10 cellular contexts compared by ENCODE assay signal in genomic region chr14:21524575-21525518, GRCh38. TPM values are rescaled to one million over a fixed set of nuclear protein-coding genes. Genes with fewer than 3 reads are reported as not detected.
DNase-seq lines count a peak whose midpoint lies in the region; ATAC-seq, FAIRE-seq and TF ChIP-seq lines count a peak whose summit lies in the region.
"Had no signal": no experiment of that assay in that cellular context is flagged by ENCODE, and none has a peak within 500 bp of the region (broad histone marks: within the 10 kb centered on the region; RNA-seq: fewer than 3 reads in every experiment).

No MANE protein-coding gene starts in this region.

- H3K4me3 ChIP-seq in AG10803 (ENCODE audit: low read length) (peak overlapping the region; percentile 71), dorsolateral prefrontal cortex (peak overlapping the region in 58 of 59 donors; percentile 36 to 86 (median 74)), small intestine (ENCODE audit: low read depth in 1 of 2, low read length in 2 of 2) (no peak overlapping the region)

- peaks cover 2% of the 10 kb centered on the region for H3K36me3 Mint-ChIP-seq in IgD-negative memory B cell
- H3K36me3 Mint-ChIP-seq in natural killer cell treated with Interleukin-12 subunit alpha and Interleukin-12 subunit beta and Interleukin-15 and Interleukin-18, amount 100 ng/mL, for 72 hours, result no peaks in the 10 kb centered on the region

- H3K9me3 Mint-ChIP-seq in IgD-negative memory B cell, result no peaks in the 10 kb centered on the region
- H3K9me3 Mint-ChIP-seq in natural killer cell treated with Interleukin-12 subunit alpha and Interleukin-12 subunit beta and Interleukin-15 and Interleukin-18, amount 100 ng/mL, for 72 hours, result no peaks in the 10 kb centered on the region

- H3K27me3 ChIP-seq in dorsolateral prefrontal cortex, result no peaks in the 10 kb centered on the region
- H3K27me3 ChIP-seq in small intestine (ENCODE audit: control insufficient read depth in 2 of 2, insufficient read depth in 2 of 2, low read length in 2 of 2), result no peaks in the 10 kb centered on the region

- H3K36me3 ChIP-seq in small intestine (ENCODE audit: control insufficient read depth in 2 of 2, insufficient read depth in 2 of 2, low read length in 2 of 2), result no peaks in the 10 kb centered on the region

- H3K9me3 ChIP-seq in small intestine (ENCODE audit: control insufficient read depth, low read depth), result no peaks in the 10 kb centered on the region

- H3K4me1 Mint-ChIP-seq in IgD-negative memory B cell, result peaks cover 5 to 6% (median 5%) of the 10 kb centered on the region in 3 donors
- peaks cover 9 to 14% of the 10 kb centered on the region in 2 donors for H3K4me1 Mint-ChIP-seq in natural killer cell treated with Interleukin-12 subunit alpha and Interleukin-12 subunit beta and Interleukin-15 and Interleukin-18, amount 100 ng/mL, for 72 hours (ENCODE audit: low read depth in 2 of 2)

- no peaks in the 10 kb centered on the region for H3K4me1 ChIP-seq in small intestine (ENCODE audit: control insufficient read depth in 2 of 2, insufficient read depth in 1 of 2, low read depth in 1 of 2, low read length in 1 of 2)

- H3K27ac Mint-ChIP-seq in IgD-negative memory B cell, result peak overlapping the region in 1 of 3 donors; percentile 96
- peak overlapping the region; percentile 48 to 82 for H3K27ac Mint-ChIP-seq in natural killer cell treated with Interleukin-12 subunit alpha and Interleukin-12 subunit beta and Interleukin-15 and Interleukin-18, amount 100 ng/mL, for 72 hours

- intact Hi-C loops in dorsolateral prefrontal cortex (cut with DNase I), result no loop called here

- H3K27ac ChIP-seq in dorsolateral prefrontal cortex, result peak overlapping the region in 49 of 59 donors; percentile 14 to 93 (median 75)
- no peak overlapping the region for H3K27ac ChIP-seq in small intestine (ENCODE audit: low read depth in 1 of 2, low read length in 1 of 2)

- no peak for TF ChIP-seq CTCF in AG10803 (conservative IDR thresholded peaks at IDR 0.05; ENCODE audit: low read length)
- no peak for TF ChIP-seq CTCF in dorsolateral prefrontal cortex (IDR thresholded peaks at IDR 0.05 in 54 of 56, conservative IDR thresholded peaks at IDR 0.05 in 2 of 56; ENCODE audit: low read depth in 1 of 56, partially characterized antibody in 56 of 56)

- no peak for ATAC-seq in natural killer cell treated with Interleukin-12 subunit alpha and Interleukin-12 subunit beta and Interleukin-15 and Interleukin-18, amount 100 ng/mL, for 72 hours

- no peak for FAIRE-seq in small intestine (lab: Jason Lieb, UNC)

- 84 to 85% (median 85%) methylated on average over 16 to 19 of the region's 19 CpGs for WGBS in small intestine, 3 donors

- H3K27me3 Mint-ChIP-seq in IgD-negative memory B cell, result peaks cover 6% of the 10 kb centered on the region
- no peaks in the 10 kb centered on the region for H3K27me3 Mint-ChIP-seq in natural killer cell treated with Interleukin-12 subunit alpha and Interleukin-12 subunit beta and Interleukin-15 and Interleukin-18, amount 100 ng/mL, for 72 hours

- DNase-seq in AG10803 (ENCODE audit: low read depth) (no peak), dorsolateral prefrontal cortex (peak in 1 of 10 donors; percentile 12), SKM-1 (lab: John Stamatoyannopoulos, UW; ENCODE audit: unreplicated experiment) (no peak), HPDE6-E6E7 (ENCODE audit: extremely low spot score) (no peak), small intestine (no peak)
- no peak for DNase-seq in natural killer cell treated with Interleukin-12 subunit alpha and Interleukin-12 subunit beta and Interleukin-15 and Interleukin-18, amount 100 ng/mL, for 72 hours (ENCODE audit: low spot score)
- DNase-seq in stimulated activated CD4-positive, alpha-beta T cell treated with anti-CD3 and anti-CD28 coated beads, Interleukin-4, amount 100 ng/mL, for 4 hours, result no peak

- peak overlapping the region; percentile 73 to 89 (median 81) for H3K4me3 Mint-ChIP-seq in IgD-negative memory B cell
- H3K4me3 Mint-ChIP-seq in natural killer cell treated with Interleukin-12 subunit alpha and Interleukin-12 subunit beta and Interleukin-15 and Interleukin-18, amount 100 ng/mL, for 72 hours, result peak overlapping the region; percentile 83

RNA-seq across cellular contexts. Expression of gene SALL2, which starts 1.3 kb away (rescaled TPM):
- polyA plus RNA-seq in IgD-negative memory B cell (0.34 TPM), small intestine (1 to 10 TPM in 2 of 3 donors, not detected in 1; 1.6 to 2.5 TPM)
- total RNA-seq in dorsolateral prefrontal cortex, result 10 to 100 TPM; 23.3 to 80.6 (median 42.7) TPM
- under 1 TPM; 0.31 to 0.45 TPM for total RNA-seq in natural killer cell treated with Interleukin-12 subunit alpha and Interleukin-12 subunit beta and Interleukin-15 and Interleukin-18, amount 100 ng/mL, for 72 hours

RNA-seq across cellular contexts. Expression of gene METTL3, which starts 13.7 kb away (rescaled TPM):
- 20.6 TPM for polyA plus RNA-seq in IgD-negative memory B cell
- total RNA-seq in dorsolateral prefrontal cortex, result 10 to 100 TPM; 30.0 to 59.4 (median 43.7) TPM
- 10 to 100 TPM; 66.8 to 91.4 TPM for total RNA-seq in natural killer cell treated with Interleukin-12 subunit alpha and Interleukin-12 subunit beta and Interleukin-15 and Interleukin-18, amount 100 ng/mL, for 72 hours
- polyA plus RNA-seq in small intestine, result 10 to 100 TPM; 12.3 to 25.8 (median 14.1) TPM

RNA-seq across cellular contexts. Expression of gene TOX4, which starts 47.9 kb away (rescaled TPM):
- polyA plus RNA-seq in IgD-negative memory B cell (91.0 TPM), small intestine (10 to 100 TPM; 20.4 to 28.4 (median 21.1) TPM)
- 100 to 1,000 TPM in 24 of 120 experiments, 10 to 100 TPM in 96; 64.5 to 139 (median 90.9) TPM for total RNA-seq in dorsolateral prefrontal cortex
- total RNA-seq in natural killer cell treated with Interleukin-12 subunit alpha and Interleukin-12 subunit beta and Interleukin-15 and Interleukin-18, amount 100 ng/mL, for 72 hours, result 100 to 1,000 TPM in 1 of 2 donors, 10 to 100 TPM in 1; 92.0 to 105 TPM

RNA-seq across cellular contexts. Expression of gene RAB2B, which starts 48.1 kb away (rescaled TPM):
- 8.2 TPM for polyA plus RNA-seq in IgD-negative memory B cell
- total RNA-seq in dorsolateral prefrontal cortex, result 10 to 100 TPM; 27.7 to 58.6 (median 42.6) TPM
- total RNA-seq in natural killer cell treated with Interleukin-12 subunit alpha and Interleukin-12 subunit beta and Interleukin-15 and Interleukin-18, amount 100 ng/mL, for 72 hours, result 10 to 100 TPM; 25.9 to 51.2 TPM
- polyA plus RNA-seq in small intestine, result 1 to 10 TPM; 7.4 to 8.4 (median 7.6) TPM

RNA-seq across cellular contexts. Expression of gene OR10G3, which starts 55.0 kb away (rescaled TPM):
- polyA plus RNA-seq in IgD-negative memory B cell (not detected), small intestine (not detected)
- total RNA-seq in dorsolateral prefrontal cortex, result not detected
- total RNA-seq in natural killer cell treated with Interleukin-12 subunit alpha and Interleukin-12 subunit beta and Interleukin-15 and Interleukin-18, amount 100 ng/mL, for 72 hours, result not detected
- total RNA-seq: renal cortical epithelial cell; T-helper 1 cell treated with Interleukin-12 subunit alpha and Interleukin-12 subunit beta and Interleukin-4 antibody, amounts not matched to agents 30 ng/mL and 1 ng/mL, for 36 hours had no signal

Comparison
In these comparisons a context has a peak if more than half of its experiments do, and no peak if none do; other contexts are left out.
1. H3K4me3 ChIP-seq: peak in AG10803 (single experiment) and dorsolateral prefrontal cortex (58 of 59); none in small intestine (0 of 2).
2. H3K27ac ChIP-seq: peak in dorsolateral prefrontal cortex (49 of 59); none in small intestine (0 of 2).
3. RNA of gene SALL2, which starts 1.3 kb away (total RNA-seq): 23.3 to 80.6 TPM in dorsolateral prefrontal cortex; 0.31 to 0.45 TPM in natural killer cell treated with Interleukin-12 subunit alpha and Interleukin-12 subunit beta and Interleukin-15 and Interleukin-18, amount 100 ng/mL, for 72 hours; every median in the first group is over 10 times any median in the second.